17 cellular contexts compared by ENCODE assay signal in genomic region chr2:182962641-182963040, GRCh38.
DNase-seq lines count a peak whose midpoint lies in the region; ATAC-seq, FAIRE-seq and TF ChIP-seq lines count a peak whose summit lies in the region.
"Had no signal": no experiment of that assay in that cellular context is flagged by ENCODE, and none has a peak within 500 bp of the region (broad histone marks: within the 10 kb centered on the region; RNA-seq: fewer than 3 reads in every experiment).

No MANE protein-coding gene starts in this region.

- H3K36me3 ChIP-seq in HepG2 (replicated peaks in 1 of 2; ENCODE audit: control insufficient read depth in 1 of 2, insufficient read depth in 2 of 2, low read length in 2 of 2) (peaks cover 6 to 48% of the 10 kb centered on the region in 2 experiments), right lobe of liver (peaks cover 0 to 12% (median 0%) of the 10 kb centered on the region in 4 donors), endocrine pancreas (ENCODE audit: control insufficient read depth, insufficient read depth, low read length) (no peaks in the 10 kb centered on the region), pancreas (peaks cover 0 to 25% (median 2%) of the 10 kb centered on the region in 3 donors)
- H3K36me3 ChIP-seq: BLaER1 treated with 17β-estradiol and CSF1 and Interleukin-3, amounts not matched to agents 10 nM and 100 nM had no signal

- no peaks in the 10 kb centered on the region for H3K79me2 ChIP-seq in HepG2 (ENCODE audit: insufficient read depth, low read length)

- H3K9me3 ChIP-seq in HepG2 (ENCODE audit: low read length) = no peaks in the 10 kb centered on the region
- no peaks in the 10 kb centered on the region for H3K9me3 ChIP-seq in right lobe of liver
- no peaks in the 10 kb centered on the region for H3K9me3 ChIP-seq in endocrine pancreas (ENCODE audit: control insufficient read depth, low read length)
- H3K9me3 ChIP-seq in pancreas = no peaks in the 10 kb centered on the region
- H3K9me3 ChIP-seq: BLaER1 treated with 17β-estradiol and CSF1 and Interleukin-3, amounts not matched to agents 10 nM and 100 nM had no signal

- no peak overlapping the region for H3K4me2 ChIP-seq in HepG2 (ENCODE audit: low read depth, low read length)
- H3K4me2 ChIP-seq: BLaER1 treated with 17β-estradiol and CSF1 and Interleukin-3, amounts not matched to agents 10 nM and 100 nM had no signal

- H3K4me1 ChIP-seq in HepG2 (ENCODE audit: insufficient read depth, low read length) = no peaks in the 10 kb centered on the region
- no peaks in the 10 kb centered on the region for H3K4me1 ChIP-seq in right lobe of liver
- peaks cover 9% of the 10 kb centered on the region for H3K4me1 ChIP-seq in endocrine pancreas (ENCODE audit: control insufficient read depth, insufficient read depth, low read length)
- no peaks in the 10 kb centered on the region for H3K4me1 ChIP-seq in pancreas
- H3K4me1 ChIP-seq: BLaER1 treated with 17β-estradiol and CSF1 and Interleukin-3, amounts not matched to agents 10 nM and 100 nM had no signal

- H3K4me3 ChIP-seq in HepG2 (replicated peaks in 1 of 3; ENCODE audit: insufficient read depth in 1 of 3, low read depth in 2 of 3, low read length in 3 of 3) (no peak overlapping the region), right lobe of liver (no peak overlapping the region), endocrine pancreas (ENCODE audit: control insufficient read depth, insufficient read depth, low read length) (peak overlapping the region; percentile 38), pancreas (no peak overlapping the region)
- H3K4me3 ChIP-seq: BLaER1 treated with 17β-estradiol and CSF1 and Interleukin-3, amounts not matched to agents 10 nM and 100 nM; GM23248 had no signal

- no TSS peak for BruUV-seq in HepG2 (replicated peaks; lab: Mats Ljungman, UMichigan)

- intact Hi-C loops in HepG2 (cut with micrococcal nuclease; ENCODE audit: unreplicated experiment) = no loop called here
- intact Hi-C loops in right lobe of liver (cut with DNase I) = no loop called here
- intact Hi-C loops in pancreas (cut with DNase I) = no loop called here

- in situ Hi-C loops in HepG2 (cut with HindIII; ENCODE audit: extremely low pct_ligation_motif_present, low pct_unique_long_range_greater_than_20kb) = no loop called here

- no peak overlapping the region for H3K9ac ChIP-seq in HepG2 (ENCODE audit: insufficient read depth, low read depth, low read length)
- no peak overlapping the region for H3K9ac ChIP-seq in endocrine pancreas (ENCODE audit: control insufficient read depth, insufficient read depth, low read length)
- H3K9ac ChIP-seq: BLaER1 treated with 17β-estradiol and CSF1 and Interleukin-3, amounts not matched to agents 10 nM and 100 nM; GM23248 had no signal

- WGBS in HepG2 (ENCODE audit: low lambda C conversion rate) = 92% methylated on average over 2 of the region's 2 CpGs
- WGBS in right lobe of liver (ENCODE audit: insufficient coverage, low coverage, low lambda C conversion rate, missing lambda C conversion rate) = 73% methylated on average over 2 of the region's 2 CpGs
- WGBS in pancreas, 2 donors = 72 to 75% methylated on average over 2 of the region's 2 CpGs

- no peaks in the 10 kb centered on the region for H3K27me3 ChIP-seq in HepG2 (ENCODE audit: control insufficient read depth in 1 of 2, insufficient read depth in 2 of 2, low read length in 2 of 2)
- no peaks in the 10 kb centered on the region for H3K27me3 ChIP-seq in right lobe of liver
- H3K27me3 ChIP-seq in endocrine pancreas (ENCODE audit: control insufficient read depth, insufficient read depth, low read length) = no peaks in the 10 kb centered on the region
- no peaks in the 10 kb centered on the region for H3K27me3 ChIP-seq in pancreas
- H3K27me3 ChIP-seq: BLaER1 treated with 17β-estradiol and CSF1 and Interleukin-3, amounts not matched to agents 10 nM and 100 nM had no signal

- TF ChIP-seq CTCF in HepG2 (CRISPR knock-in tag; IDR thresholded peaks at IDR 0.05) (no peak), right lobe of liver (IDR thresholded peaks at IDR 0.05) (no peak), pancreas (IDR thresholded peaks at IDR 0.05) (no peak)

- H3K27ac ChIP-seq in HepG2 (ENCODE audit: extremely low read length, insufficient read depth, low read length) = no peak overlapping the region
- no peak overlapping the region for H3K27ac ChIP-seq in right lobe of liver
- H3K27ac ChIP-seq in pancreas = no peak overlapping the region
- H3K27ac ChIP-seq: 22Rv1; BLaER1 treated with 17β-estradiol and CSF1 and Interleukin-3, amounts not matched to agents 10 nM and 100 nM; GM23248 had no signal

- CTCF ChIA-PET in HepG2 (lab: Yijun Ruan, JAX; ENCODE audit: low intra/inter-chr PET ratio, low total read pairs) = no interaction called here

- TF ChIP-seq EP300 in HepG2 (IDR thresholded peaks at IDR 0.05; ENCODE audit: low read depth in 2 of 2, low read length in 2 of 2) (no peak), HepG2 (CRISPR knock-in tag; IDR thresholded peaks at IDR 0.05; ENCODE audit: borderline replicate concordance) (no peak)

- H4K20me1 ChIP-seq in HepG2 (ENCODE audit: insufficient read depth, low read length) = no peaks in the 10 kb centered on the region
- H4K20me1 ChIP-seq: BLaER1 treated with 17β-estradiol and CSF1 and Interleukin-3, amounts not matched to agents 10 nM and 100 nM had no signal

- TF ChIP-seq POLR2A in HepG2 (IDR thresholded peaks at IDR 0.05; ENCODE audit: insufficient read depth in 1 of 2, low read depth in 2 of 2, low read length in 2 of 2) = no peak
- TF ChIP-seq POLR2A in right lobe of liver (IDR thresholded peaks at IDR 0.05) = no peak

- no peak for TF ChIP-seq RAD21 in HepG2 (CRISPR knock-in tag; IDR thresholded peaks at IDR 0.05)

- no peak for FAIRE-seq in HepG2 (lab: Jason Lieb, UNC)
- peak; percentile 34 for FAIRE-seq in pancreas (lab: Jason Lieb, UNC)
- FAIRE-seq: GM12891, GM19239 had no signal

- DNase-seq in HepG2 (ENCODE audit: low spot score) = no peak
- no peak for DNase-seq in right lobe of liver
- DNase-seq in pancreas = no peak
- DNase-seq in activated effector memory CD4-positive, alpha-beta T cell treated with anti-CD3 and anti-CD28 coated beads, Interleukin-2, amount 50 U/mL, for 16 hours = no peak
- no peak for DNase-seq in NCI-H345 treated with DMSO at 0.1 percent for 48 hours (lab: John Stamatoyannopoulos, UW; ENCODE audit: unreplicated experiment)
- DNase-seq: Calu3; CD8-positive, alpha-beta T cell; DMS79 treated with DMSO at 0.1 percent for 48 hours; GM23248; HFFc6 had no signal

- POLR2A ChIA-PET in HepG2 (lab: Yijun Ruan, JAX) = interaction anchor here (0.7 kb wide), 1 partner anchor 8 kb away, joined by 4 read pairs; no protein-coding TSS in a partner anchor

- no peak overlapping the region for H2AFZ ChIP-seq in HepG2 (ENCODE audit: low read length)
- H2AFZ ChIP-seq: GM23248 had no signal

- ATAC-seq in HepG2 = no peak
- ATAC-seq in right lobe of liver = no peak
- no peak for ATAC-seq in pancreas
- ATAC-seq in GM21526 (IDR thresholded peaks at IDR 0.05; ENCODE audit: low FRiP score, unreplicated experiment) = no peak
- ATAC-seq: CD8-positive, alpha-beta T cell; HCT116 had no signal

TF ChIP-seq in HepG2, 621 proteins besides CTCF, POLR2A, EP300 and RAD21:
- TF ChIP-seq ETV6 (CRISPR knock-in tag; conservative IDR thresholded peaks at IDR 0.05) (no peak), MAFK (conservative IDR thresholded peaks at IDR 0.05 in 1 of 2, IDR thresholded peaks at IDR 0.05 in 1 of 2; ENCODE audit: low read length in 2 of 2) (peak; percentile 70 to 80), HNRNPL (IDR thresholded peaks at IDR 0.05; ENCODE audit: low read depth, low read length) (no peak), ATF3 (CRISPR knock-in tag; IDR thresholded peaks at IDR 0.05) (no peak), MAFF (IDR thresholded peaks at IDR 0.05; ENCODE audit: low read depth, low read length) (peak; percentile 68; the same call in 1 of the 2 replicates)
